23 cellular contexts compared by ENCODE assay signal in the genomic region with DNA sequence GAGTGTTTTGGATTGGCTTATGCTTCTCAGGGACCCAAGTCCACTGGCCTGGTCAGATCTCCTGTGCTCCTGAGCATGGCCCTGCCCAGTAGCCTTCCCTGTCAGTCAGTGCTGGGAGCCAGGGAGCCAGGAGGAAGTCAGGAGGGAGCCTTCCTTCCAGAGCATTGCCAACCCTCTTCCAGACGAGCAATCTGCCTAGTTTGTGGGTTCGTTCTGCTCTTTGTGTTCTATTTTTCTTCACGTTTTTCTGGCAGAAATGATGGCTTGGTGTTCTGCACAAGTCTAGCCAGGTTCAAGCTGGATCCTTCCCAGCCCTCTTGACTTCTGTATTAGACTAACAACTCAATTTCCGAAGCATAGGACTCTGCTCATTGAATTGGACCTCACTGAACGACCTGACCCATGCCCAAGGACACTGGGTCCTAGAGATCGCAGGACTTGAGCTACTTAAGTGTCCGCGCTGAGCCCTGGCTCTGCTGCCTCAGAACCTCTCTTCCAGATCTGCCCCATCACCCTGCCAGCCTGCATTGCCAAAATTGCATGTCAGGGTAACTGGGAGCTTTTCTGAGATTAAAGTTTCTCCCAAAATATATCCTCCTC.
DNase-seq lines count a peak whose midpoint lies in the region; ATAC-seq, FAIRE-seq and TF ChIP-seq lines count a peak whose summit lies in the region.
"Had no signal": no experiment of that assay in that cellular context is flagged by ENCODE, and none has a peak within 500 bp of the region (broad histone marks: within the 10 kb centered on the region; RNA-seq: fewer than 3 reads in every experiment).

No MANE protein-coding gene starts in this region.

- H3K36me3 Mint-ChIP-seq in CD4-positive, CD25-positive, alpha-beta regulatory T cell, result no peaks in the 10 kb centered on the region

- H2BK120ac ChIP-seq in H1 (replicated peaks; ENCODE audit: low read depth, low read length), result no peak overlapping the region
- H2BK120ac ChIP-seq in neuronal stem cell (ENCODE audit: low read depth, low read length), result no peak overlapping the region

- no peaks in the 10 kb centered on the region for H3K9me3 ChIP-seq in CD4-positive, CD25-positive, alpha-beta regulatory T cell (ENCODE audit: control insufficient read depth in 2 of 2, low read length in 2 of 2)
- H3K9me3 ChIP-seq in HCT116 (ENCODE audit: control insufficient read depth in 1 of 2, insufficient read depth in 1 of 2, low read depth in 1 of 2, low read length in 2 of 2) (no peaks in the 10 kb centered on the region), H1 (ENCODE audit: insufficient read depth in 2 of 2, low read depth in 1 of 2, low read length in 1 of 2) (no peaks in the 10 kb centered on the region), neuronal stem cell (replicated peaks in 1 of 2; ENCODE audit: control insufficient read depth in 2 of 2, insufficient read depth in 1 of 2, low read depth in 1 of 2, low read length in 2 of 2) (no peaks in the 10 kb centered on the region), upper lobe of right lung (no peaks in the 10 kb centered on the region)
- H3K9me3 ChIP-seq: A549; BLaER1 treated with 17β-estradiol and CSF1 and Interleukin-3, amounts not matched to agents 10 nM and 100 nM had no signal

- no peak overlapping the region for H3K27ac ChIP-seq in CD4-positive, CD25-positive, alpha-beta regulatory T cell (ENCODE audit: insufficient read depth, low read length, poor library complexity, severe bottlenecking)
- H3K27ac ChIP-seq in HCT116 (ENCODE audit: low read depth, low read length) (peak overlapping the region; percentile 37), H1 (ENCODE audit: low read depth, low read length) (no peak overlapping the region), neuronal stem cell (replicated peaks; ENCODE audit: low read length) (no peak overlapping the region), upper lobe of right lung (no peak overlapping the region)
- H3K27ac ChIP-seq: A549; BLaER1 treated with 17β-estradiol and CSF1 and Interleukin-3, amounts not matched to agents 10 nM and 100 nM had no signal

- no peak for TF ChIP-seq POLR2A in HCT116 (IDR thresholded peaks at IDR 0.05; ENCODE audit: borderline replicate concordance, extremely low read depth, insufficient read depth, insufficient read length)
- no peak for TF ChIP-seq POLR2A in H1 (IDR thresholded peaks at IDR 0.05; ENCODE audit: control extremely low read depth in 1 of 2, low read depth in 2 of 2, low read length in 2 of 2)

- H3K23me2 ChIP-seq in H1 (ENCODE audit: low read depth, low read length), result no peaks in the 10 kb centered on the region

- H2BK5ac ChIP-seq in H1 (ENCODE audit: low read depth, low read length) (no peak overlapping the region), neuronal stem cell (ENCODE audit: low read length) (no peak overlapping the region)

- no peak overlapping the region for H2BK20ac ChIP-seq in H1 (ENCODE audit: low read length)

- no peaks in the 10 kb centered on the region for H3K9me2 ChIP-seq in HCT116 (ENCODE audit: insufficient read depth)

- CTCF ChIA-PET in HCT116 (lab: Charles Lee) (interaction anchor here (1.5 to 5.0 kb wide), 4 partner anchors 14 to 131 kb away, joined by 5 to 60 read pairs (median 17); partner anchors contain the start of gene MPP7), H1 (lab: Charles Lee; ENCODE audit: partially characterized antibody) (interaction anchor here (0.6 to 9.8 kb wide), 16 partner anchors 7 to 1066 kb away, joined by 3 to 88 read pairs (median 4); partner anchors contain the start of gene MPP7)

- H3K4me3 Mint-ChIP-seq in CD4-positive, CD25-positive, alpha-beta regulatory T cell, result no peak overlapping the region

- no peak overlapping the region for H3K56ac ChIP-seq in H1 (replicated peaks; ENCODE audit: insufficient read length, low read depth, low read length)

- ATAC-seq in CD4-positive, CD25-positive, alpha-beta regulatory T cell (ENCODE audit: low read depth in 2 of 2), result no peak
- ATAC-seq in HCT116 (no peak), upper lobe of right lung (no peak), HG03139 (IDR thresholded peaks at IDR 0.05; ENCODE audit: unreplicated experiment) (no peak)
- ATAC-seq: A549 had no signal

- TF ChIP-seq CTCF in HCT116 (IDR thresholded peaks at IDR 0.05 in 2 of 3, conservative IDR thresholded peaks at IDR 0.05 in 1 of 3; ENCODE audit: borderline replicate concordance in 1 of 3, insufficient read depth in 1 of 3, low read depth in 2 of 3, low read length in 2 of 3) (no peak), H1 (IDR thresholded peaks at IDR 0.05; ENCODE audit: control extremely low read depth in 1 of 3, insufficient read depth in 1 of 3, low read depth in 1 of 3, low read length in 3 of 3) (no peak), upper lobe of right lung (IDR thresholded peaks at IDR 0.05) (no peak)

- RAD21 ChIA-PET in HCT116 (lab: Charles Lee; ENCODE audit: low non-redundant PET in 1 of 2, low total read pairs in 2 of 2, uncharacterized antibody in 2 of 2, unreplicated experiment in 2 of 2), result no interaction called here

- no peaks in the 10 kb centered on the region for H3K36me3 ChIP-seq in CD4-positive, CD25-positive, alpha-beta regulatory T cell (ENCODE audit: control insufficient read depth, insufficient read depth, low read length)
- no peaks in the 10 kb centered on the region for H3K36me3 ChIP-seq in HCT116 (ENCODE audit: control insufficient read depth in 1 of 2, insufficient read depth in 2 of 2, low read length in 2 of 2)
- H3K36me3 ChIP-seq in H1 (ENCODE audit: control insufficient read depth in 2 of 4, insufficient read depth in 4 of 4, low read length in 3 of 4), result no peaks in the 10 kb centered on the region
- H3K36me3 ChIP-seq in neuronal stem cell (replicated peaks in 1 of 2; ENCODE audit: control insufficient read depth in 2 of 2, insufficient read depth in 2 of 2, low read length in 2 of 2), result no peaks in the 10 kb centered on the region
- H3K36me3 ChIP-seq in upper lobe of right lung, result no peaks in the 10 kb centered on the region
- H3K36me3 ChIP-seq: BLaER1 treated with 17β-estradiol and CSF1 and Interleukin-3, amounts not matched to agents 10 nM and 100 nM had no signal

- H4K20me1 ChIP-seq in HCT116 (ENCODE audit: insufficient read depth) (no peaks in the 10 kb centered on the region), H1 (replicated peaks in 1 of 2; ENCODE audit: control insufficient read depth in 1 of 2, insufficient read depth in 2 of 2, low read length in 2 of 2) (no peaks in the 10 kb centered on the region)
- H4K20me1 ChIP-seq: BLaER1 treated with 17β-estradiol and CSF1 and Interleukin-3, amounts not matched to agents 10 nM and 100 nM had no signal

- intact Hi-C loops in HCT116 (cut with micrococcal nuclease), result no loop called here
- intact Hi-C loops in upper lobe of right lung (cut with DNase I), result no loop called here

- H3K4me3 ChIP-seq in CD4-positive, CD25-positive, alpha-beta regulatory T cell (ENCODE audit: low read depth, low read length), result no peak overlapping the region
- H3K4me3 ChIP-seq in HCT116 (replicated peaks in 1 of 2; ENCODE audit: low read depth in 1 of 2, low read length in 2 of 2), result no peak overlapping the region
- no peak overlapping the region for H3K4me3 ChIP-seq in H1 (ENCODE audit: extremely low read depth in 1 of 4, insufficient read depth in 2 of 4, low read depth in 3 of 4, low read length in 4 of 4)
- H3K4me3 ChIP-seq in neuronal stem cell (ENCODE audit: low read length in 2 of 2), result no peak overlapping the region
- H3K4me3 ChIP-seq in upper lobe of right lung, result no peak overlapping the region
- H3K4me3 ChIP-seq: A549; BLaER1 treated with 17β-estradiol and CSF1 and Interleukin-3, amounts not matched to agents 10 nM and 100 nM had no signal

- H3K14ac ChIP-seq in H1 (ENCODE audit: insufficient read length) (no peak overlapping the region), neuronal stem cell (ENCODE audit: low read length) (no peak overlapping the region)

- peaks cover 9% of the 10 kb centered on the region for H3K27me3 Mint-ChIP-seq in CD4-positive, CD25-positive, alpha-beta regulatory T cell

- H3K4me2 ChIP-seq in HCT116 (ENCODE audit: low read length) (0 out of 2 replicates have a peak overlapping the region, but pooled peaks have one; percentile 8), H1 (ENCODE audit: insufficient read depth in 1 of 2, low read depth in 2 of 2, low read length in 2 of 2) (no peak overlapping the region), neuronal stem cell (ENCODE audit: insufficient read depth, low read length, poor library complexity, severe bottlenecking) (no peak overlapping the region)
- H3K4me2 ChIP-seq: A549; BLaER1 treated with 17β-estradiol and CSF1 and Interleukin-3, amounts not matched to agents 10 nM and 100 nM had no signal

- H3K9ac ChIP-seq in HCT116 (ENCODE audit: low read length) (no peak overlapping the region), H1 (replicated peaks in 1 of 4; ENCODE audit: extremely low read depth in 1 of 4, low read depth in 3 of 4, low read length in 3 of 4) (no peak overlapping the region; a peak in 1 of 7 replicates), neuronal stem cell (ENCODE audit: low read depth, low read length, poor library complexity) (no peak overlapping the region)
- H3K9ac ChIP-seq: BLaER1 treated with 17β-estradiol and CSF1 and Interleukin-3, amounts not matched to agents 10 nM and 100 nM had no signal

- H4K5ac ChIP-seq in H1 (ENCODE audit: insufficient read length, low read depth, low read length), result no peak overlapping the region

- H4K8ac ChIP-seq in H1 (ENCODE audit: extremely low read depth, insufficient read depth, low read length) (no peak overlapping the region), neuronal stem cell (ENCODE audit: low read depth, low read length) (no peak overlapping the region)

- H3K4me1 ChIP-seq in CD4-positive, CD25-positive, alpha-beta regulatory T cell (ENCODE audit: control insufficient read depth, insufficient read depth, low read length, poor library complexity, severe bottlenecking), result peaks cover 5% of the 10 kb centered on the region
- peaks cover 45 to 47% of the 10 kb centered on the region in 2 experiments for H3K4me1 ChIP-seq in HCT116 (ENCODE audit: control insufficient read depth in 1 of 2, insufficient read depth in 2 of 2, low read length in 2 of 2)
- no peaks in the 10 kb centered on the region for H3K4me1 ChIP-seq in H1 (replicated peaks in 1 of 4; ENCODE audit: control insufficient read depth in 3 of 4, insufficient read depth in 4 of 4, low read length in 3 of 4)
- peaks cover 0 to 3% of the 10 kb centered on the region in 2 donors for H3K4me1 ChIP-seq in neuronal stem cell (ENCODE audit: control insufficient read depth in 2 of 2, insufficient read depth in 1 of 2, low read depth in 1 of 2, low read length in 2 of 2)
- H3K4me1 ChIP-seq in upper lobe of right lung, result peaks cover 5% of the 10 kb centered on the region

- TF ChIP-seq EP300 in H1 (IDR thresholded peaks at IDR 0.05; ENCODE audit: borderline replicate concordance in 1 of 2, low read depth in 2 of 2, low read length in 2 of 2), result no peak

- no peaks in the 10 kb centered on the region for H3K79me2 ChIP-seq in HCT116 (ENCODE audit: insufficient read depth, low read length)
- no peaks in the 10 kb centered on the region for H3K79me2 ChIP-seq in H1 (ENCODE audit: control insufficient read depth in 1 of 2, insufficient read depth in 2 of 2, low read length in 2 of 2)

- H3K9me3 Mint-ChIP-seq in CD4-positive, CD25-positive, alpha-beta regulatory T cell, result no peaks in the 10 kb centered on the region

- BruUV-seq in HCT116 (replicated peaks; lab: Mats Ljungman, UMichigan), result no TSS peak

- peak overlapping the region; percentile 19; the same call in 1 of the 2 replicates for H3K18ac ChIP-seq in H1 (ENCODE audit: extremely low read depth, low read length)
- H3K18ac ChIP-seq in neuronal stem cell (ENCODE audit: low read length), result no peak overlapping the region

- peaks cover 0 to 19% (median 7%) of the 10 kb centered on the region in 4 donors for H3K4me1 Mint-ChIP-seq in CD4-positive, CD25-positive, alpha-beta regulatory T cell

- H2BK15ac ChIP-seq in H1 (ENCODE audit: low read length), result no peak overlapping the region; the same call in 1 of the 2 replicates
- no peak overlapping the region for H2BK15ac ChIP-seq in neuronal stem cell (ENCODE audit: low read length)

- 85% methylated on average over 8 of the region's 8 CpGs; no CpG with 5 or more reads in 1 of the 2 experiments for WGBS in H1 (ENCODE audit: extremely low coverage in 1 of 2, insufficient coverage in 1 of 2, insufficient read length in 1 of 2, insufficient replicate concordance in 2 of 2, low coverage in 1 of 2, low lambda C conversion rate in 2 of 2, missing lambda C conversion rate in 1 of 2), 2 experiments
- WGBS in neuronal stem cell (ENCODE audit: extremely low coverage in 2 of 2, insufficient read length in 2 of 2, insufficient replicate concordance in 1 of 2), 2 donors, result no CpG with 5 or more reads among the region's 8 CpGs

- no peak for FAIRE-seq in H1 (lab: Jason Lieb, UNC)
- FAIRE-seq: A549, H54 had no signal

- H4K91ac ChIP-seq in H1 (replicated peaks; ENCODE audit: insufficient read length, low read length) (no peak overlapping the region), neuronal stem cell (ENCODE audit: low read depth, low read length, poor library complexity) (no peak overlapping the region)

- no peaks in the 10 kb centered on the region for H3K79me1 ChIP-seq in H1 (ENCODE audit: low read depth, low read length)
- H3K79me1 ChIP-seq in neuronal stem cell (ENCODE audit: low read depth, low read length), result no peaks in the 10 kb centered on the region

- H2AFZ ChIP-seq in HCT116 (ENCODE audit: low read depth, low read length, poor library complexity, severe bottlenecking) (peak overlapping the region; percentile 37), H1 (ENCODE audit: low read length) (peak overlapping the region; percentile 55), neuronal stem cell (ENCODE audit: low read length) (peak overlapping the region; percentile 16)

- H3K23ac ChIP-seq in H1 (ENCODE audit: insufficient read length) (no peak overlapping the region), neuronal stem cell (ENCODE audit: low read depth, low read length, poor library complexity) (no peak overlapping the region)

- H3K4ac ChIP-seq in H1 (replicated peaks; ENCODE audit: insufficient read length, low read depth, low read length) (no peak overlapping the region), neuronal stem cell (ENCODE audit: low read length) (no peak overlapping the region)

- TF ChIP-seq RAD21 in HCT116 (IDR thresholded peaks at IDR 0.05; ENCODE audit: low read depth), result no peak
- TF ChIP-seq RAD21 in H1 (IDR thresholded peaks at IDR 0.05 in 1 of 2, conservative IDR thresholded peaks at IDR 0.05 in 1 of 2; ENCODE audit: low read depth in 2 of 2, low read length in 2 of 2), result no peak

- no peak overlapping the region for H2AK5ac ChIP-seq in H1 (ENCODE audit: low read depth, low read length)
- H2AK5ac ChIP-seq in neuronal stem cell (ENCODE audit: low read depth, low read length), result no peak overlapping the region

- H3K27ac Mint-ChIP-seq in CD4-positive, CD25-positive, alpha-beta regulatory T cell, result peak overlapping the region in 2 of 3 donors; percentile 72 to 75

- no peak for DNase-seq in CD4-positive, CD25-positive, alpha-beta regulatory T cell
- DNase-seq in HCT116 (ENCODE audit: low read depth, low spot score), result no peak
- DNase-seq in H1 (ENCODE audit: low read depth in 1 of 2, low spot score in 2 of 2), result no peak
- no peak for DNase-seq in neuronal stem cell (ENCODE audit: low spot score)
- DNase-seq in upper lobe of right lung, result no peak
- DNase-seq in retina, result no peak
- DNase-seq: COR-L47, DMS153, IMR-90, Karpas-422, MM.1S, NCI-H1105, NCI-H187, NCI-H2171, NCI-H446, NCI-H69, OCI-M1, RPMI8226, SIG-M5 had no signal

- H3K27me3 ChIP-seq in CD4-positive, CD25-positive, alpha-beta regulatory T cell (ENCODE audit: control insufficient read depth, insufficient read depth, low read length), result peaks cover 2% of the 10 kb centered on the region
- H3K27me3 ChIP-seq in HCT116 (ENCODE audit: insufficient read depth, low read length) (no peaks in the 10 kb centered on the region), H1 (replicated peaks in 1 of 4; ENCODE audit: control insufficient read depth in 3 of 4, extremely low read depth in 1 of 4, insufficient read depth in 3 of 4, low read length in 3 of 4) (no peaks in the 10 kb centered on the region), neuronal stem cell (ENCODE audit: control insufficient read depth in 3 of 3, insufficient read depth in 3 of 3, low read depth in 1 of 3, low read length in 3 of 3) (no peaks in the 10 kb centered on the region), upper lobe of right lung (no peaks in the 10 kb centered on the region)
- H3K27me3 ChIP-seq: BLaER1 treated with 17β-estradiol and CSF1 and Interleukin-3, amounts not matched to agents 10 nM and 100 nM had no signal

- POLR2A ChIA-PET in HCT116 (lab: Charles Lee), result interaction anchor here (0.9 kb wide), 1 partner anchor 76 kb away, joined by 3 read pairs; no protein-coding TSS in a partner anchor
- POLR2A ChIA-PET in H1 (lab: Charles Lee; ENCODE audit: partially characterized antibody), result interaction anchor here (0.6 to 0.7 kb wide), 2 partner anchors 77 to 284 kb away, joined by 3 read pairs; no protein-coding TSS in a partner anchor

- H2BK12ac ChIP-seq in H1 (ENCODE audit: low read depth, low read length) (no peak overlapping the region), neuronal stem cell (ENCODE audit: low read length) (no peak overlapping the region)
